ENCODE assay signal across 8 cellular contexts in genomic region chr3:111859061-111859973, GRCh38. TPM values are rescaled to one million over a fixed set of nuclear protein-coding genes. Genes with fewer than 3 reads are reported as not detected.
DNase-seq lines count a peak whose midpoint lies in the region; ATAC-seq lines count a peak whose summit lies in the region.

TSS of gene PHLDB2 (plus strand) at chr3:111859265. CDS start at chr3:111884078, 24,813 bp downstream.

- H3K36me3 Mint-ChIP-seq in stimulated activated naive CD8-positive, alpha-beta T cell treated with anti-CD3 and anti-CD28 coated beads, Interleukin-15, Interleukin-2, amounts not matched to agents 100 ng/mL and 50 ng/mL, for 24 hours (ENCODE audit: low read depth), result no peaks in the 10 kb centered on the region

- DNase-seq in DMS 273 treated with DMSO at 0.1 percent for 48 hours (lab: John Stamatoyannopoulos, UW), result peak; percentile 45
- peak; percentile 41 for DNase-seq in NCI-H748 treated with DMSO at 0.1 percent for 48 hours (lab: John Stamatoyannopoulos, UW)
- DNase-seq in activated T-cell treated with anti-CD3 and anti-CD28 coated beads for 48 hours (ENCODE audit: low read depth), result peak; percentile 45
- DNase-seq in epithelial cell of prostate (ENCODE audit: low read depth, low spot score), result peak; percentile 73
- peak; percentile 79 for DNase-seq in myocyte (ENCODE audit: low read depth)

- H3K27ac Mint-ChIP-seq in stimulated activated naive CD8-positive, alpha-beta T cell treated with anti-CD3 and anti-CD28 coated beads, Interleukin-15, Interleukin-2, amounts not matched to agents 100 ng/mL and 50 ng/mL, for 24 hours, result peak within 1 kb of the TSS; percentile 69

- peaks cover 39% of the 10 kb centered on the region for H3K27me3 Mint-ChIP-seq in stimulated activated naive CD8-positive, alpha-beta T cell treated with anti-CD3 and anti-CD28 coated beads, Interleukin-15, Interleukin-2, amounts not matched to agents 100 ng/mL and 50 ng/mL, for 24 hours

- ATAC-seq in HG02588 (IDR thresholded peaks at IDR 0.05; ENCODE audit: unreplicated experiment), result peak; percentile 28
- no peak for ATAC-seq in GM21390 (IDR thresholded peaks at IDR 0.05; ENCODE audit: unreplicated experiment)

- H3K9me3 Mint-ChIP-seq in stimulated activated naive CD8-positive, alpha-beta T cell treated with anti-CD3 and anti-CD28 coated beads, Interleukin-15, Interleukin-2, amounts not matched to agents 100 ng/mL and 50 ng/mL, for 24 hours, result no peaks in the 10 kb centered on the region

- H3K27ac ChIP-seq in epithelial cell of prostate, result peak within 1 kb of the TSS; percentile 86

- H3K4me1 Mint-ChIP-seq in stimulated activated naive CD8-positive, alpha-beta T cell treated with anti-CD3 and anti-CD28 coated beads, Interleukin-15, Interleukin-2, amounts not matched to agents 100 ng/mL and 50 ng/mL, for 24 hours (ENCODE audit: low read depth), result peaks cover 12% of the 10 kb centered on the region

- H3K4me3 Mint-ChIP-seq in stimulated activated naive CD8-positive, alpha-beta T cell treated with anti-CD3 and anti-CD28 coated beads, Interleukin-15, Interleukin-2, amounts not matched to agents 100 ng/mL and 50 ng/mL, for 24 hours, result peak within 1 kb of the TSS; percentile 90

RNA-seq across cellular contexts. Expression of gene PHLDB2, which starts in this region (rescaled TPM):
- total RNA-seq in myocyte, result 53.8 and 55.5 TPM in 2 replicates
- 19.5 TPM for polyA plus RNA-seq in myocyte (2012)
